Comparison of ENCODE assay signal across 13 cellular contexts in genomic region chrX:77505227-77505626, GRCh38. TPM values are rescaled to one million over a fixed set of nuclear protein-coding genes. Genes with fewer than 3 reads are reported as not detected.
DNase-seq lines count a peak whose midpoint lies in the region; ATAC-seq and TF ChIP-seq lines count a peak whose summit lies in the region.
"Had no signal": no experiment of that assay in that cellular context is flagged by ENCODE, and none has a peak within 500 bp of the region (broad histone marks: within the 10 kb centered on the region; RNA-seq: fewer than 3 reads in every experiment).

No MANE protein-coding gene starts in this region.

- H3K36me3 Mint-ChIP-seq in activated T-helper 1 cell treated with anti-CD3 and anti-CD28 coated beads, Interleukin-12 subunit alpha, Interleukin-12 subunit beta, Interleukin-2, Interleukin-4 antibody, amounts not matched to agents 30 ng/mL and 10 ng/mL and 1 ng/mL, durations not matched to agents 14 hours and 24 hours and 36 hours (ENCODE audit: low read depth) = peaks cover 11% of the 10 kb centered on the region

- H4K20me1 ChIP-seq in DOHH2 (ENCODE audit: control insufficient read depth, insufficient read depth, low read depth, low read length) = no peaks in the 10 kb centered on the region

- peak; percentile 3 for DNase-seq in AG09309 (ENCODE audit: low read depth)
- DNase-seq in SKM-1 treated with dmso at 0.1 percent for 144 hours (lab: John Stamatoyannopoulos, UW; ENCODE audit: unreplicated experiment) = peak; percentile 39
- DNase-seq in fibroblast of villous mesenchyme (ENCODE audit: low read depth) = peak; percentile 64
- no peak for DNase-seq in lower leg skin (ENCODE audit: low spot score in 2 of 2)
- no peak for DNase-seq in activated CD8-positive, alpha-beta memory T cell treated with anti-CD3 and anti-CD28 coated beads for 24 hours
- no peak for DNase-seq in activated T-helper 1 cell treated with anti-CD3 and anti-CD28 coated beads, Interleukin-12 subunit alpha, Interleukin-12 subunit beta, Interleukin-2, Interleukin-4 antibody, amounts not matched to agents 30 ng/mL and 10 ng/mL and 1 ng/mL, durations not matched to agents 14 hours and 24 hours and 36 hours (ENCODE audit: low spot score)
- DNase-seq: activated CD4-positive, alpha-beta T cell treated with anti-CD3 and anti-CD28 coated beads for 48 hours; DMS79 treated with DMSO at 0.1 percent for 48 hours; nucleus accumbens; SHP77 treated with DMSO at 0.1 percent for 48 hours; stimulated activated CD4-positive, alpha-beta T cell treated with anti-CD3 and anti-CD28 coated beads, Interleukin-4, amount 100 ng/mL, for 24 hours had no signal

- no peak overlapping the region for H3K27ac Mint-ChIP-seq in activated T-helper 1 cell treated with anti-CD3 and anti-CD28 coated beads, Interleukin-12 subunit alpha, Interleukin-12 subunit beta, Interleukin-2, Interleukin-4 antibody, amounts not matched to agents 30 ng/mL and 10 ng/mL and 1 ng/mL, durations not matched to agents 14 hours and 24 hours and 36 hours

- WGBS in lower leg skin, 2 donors = 72 to 80% methylated on average over 2 of the region's 2 CpGs

- H3K4me1 ChIP-seq in DOHH2 (ENCODE audit: control insufficient read depth, low read length) = peaks cover 11% of the 10 kb centered on the region

- no peaks in the 10 kb centered on the region for H3K9me3 Mint-ChIP-seq in activated T-helper 1 cell treated with anti-CD3 and anti-CD28 coated beads, Interleukin-12 subunit alpha, Interleukin-12 subunit beta, Interleukin-2, Interleukin-4 antibody, amounts not matched to agents 30 ng/mL and 10 ng/mL and 1 ng/mL, durations not matched to agents 14 hours and 24 hours and 36 hours

- TF ChIP-seq POLR2A in lower leg skin (IDR thresholded peaks at IDR 0.05) = no peak

- no peaks in the 10 kb centered on the region for H3K27me3 ChIP-seq in DOHH2 (ENCODE audit: control insufficient read depth, low read length)

- TF ChIP-seq CTCF in AG09309 (IDR thresholded peaks at IDR 0.05; ENCODE audit: control insufficient read depth, insufficient read depth, low read depth, low read length, missing control alignments) (no peak), DOHH2 (IDR thresholded peaks at IDR 0.05; ENCODE audit: low read depth, low read length, poor library complexity, severe bottlenecking) (no peak), fibroblast of villous mesenchyme (IDR thresholded peaks at IDR 0.05; ENCODE audit: insufficient read depth, low read depth, low read length) (no peak), lower leg skin (IDR thresholded peaks at IDR 0.05) (no peak)

- H3K4me3 Mint-ChIP-seq in activated T-helper 1 cell treated with anti-CD3 and anti-CD28 coated beads, Interleukin-12 subunit alpha, Interleukin-12 subunit beta, Interleukin-2, Interleukin-4 antibody, amounts not matched to agents 30 ng/mL and 10 ng/mL and 1 ng/mL, durations not matched to agents 14 hours and 24 hours and 36 hours = no peak overlapping the region

- H3K9me2 ChIP-seq in DOHH2 (replicated peaks; ENCODE audit: control insufficient read depth, low read length) = no peaks in the 10 kb centered on the region

- H3F3A ChIP-seq in DOHH2 (ENCODE audit: control insufficient read depth, insufficient read depth) = no peaks in the 10 kb centered on the region

- H3K4me3 ChIP-seq in AG09309 (ENCODE audit: control insufficient read depth, low read depth, low read length) (no peak overlapping the region), DOHH2 (ENCODE audit: low read length) (no peak overlapping the region), fibroblast of villous mesenchyme (ENCODE audit: low read depth, low read length) (no peak overlapping the region), lower leg skin (ENCODE audit: low read depth, poor library complexity, severe bottlenecking) (no peak overlapping the region)

- intact Hi-C loops in lower leg skin (cut with DNase I; ENCODE audit: low total_unique reads) = no loop called here
- intact Hi-C loops in activated T-helper 1 cell treated with anti-CD3 and anti-CD28 coated beads, Interleukin-12 subunit alpha, Interleukin-12 subunit beta, Interleukin-2, Interleukin-4 antibody, amounts not matched to agents 30 ng/mL and 10 ng/mL and 1 ng/mL, durations not matched to agents 14 hours and 24 hours and 36 hours (cut with micrococcal nuclease) = no loop called here

- H3K36me3 ChIP-seq in DOHH2 (ENCODE audit: control insufficient read depth, low read length) = peaks cover 15% of the 10 kb centered on the region

- H3K4me2 ChIP-seq in DOHH2 (ENCODE audit: low read length) = peak overlapping the region; percentile 7; the same call in 1 of the 2 replicates

- H3K9me3 ChIP-seq in DOHH2 (ENCODE audit: control insufficient read depth, insufficient read depth, low read length) = no peaks in the 10 kb centered on the region

- no peak for ATAC-seq in HG03095 (IDR thresholded peaks at IDR 0.05; ENCODE audit: unreplicated experiment)

- no peak overlapping the region for H3K27ac ChIP-seq in DOHH2 (ENCODE audit: low read depth, low read length)

- H3K79me2 ChIP-seq in DOHH2 (ENCODE audit: control insufficient read depth, low read length) = no peaks in the 10 kb centered on the region

- H3K4me1 Mint-ChIP-seq in activated T-helper 1 cell treated with anti-CD3 and anti-CD28 coated beads, Interleukin-12 subunit alpha, Interleukin-12 subunit beta, Interleukin-2, Interleukin-4 antibody, amounts not matched to agents 30 ng/mL and 10 ng/mL and 1 ng/mL, durations not matched to agents 14 hours and 24 hours and 36 hours (ENCODE audit: low read depth) = peaks cover 8% of the 10 kb centered on the region

- no peaks in the 10 kb centered on the region for H3K27me3 Mint-ChIP-seq in activated T-helper 1 cell treated with anti-CD3 and anti-CD28 coated beads, Interleukin-12 subunit alpha, Interleukin-12 subunit beta, Interleukin-2, Interleukin-4 antibody, amounts not matched to agents 30 ng/mL and 10 ng/mL and 1 ng/mL, durations not matched to agents 14 hours and 24 hours and 36 hours (ENCODE audit: insufficient read depth)

RNA-seq across cellular contexts. Expression of gene FGF16, which starts 58.0 kb away (rescaled TPM):
- total RNA-seq in fibroblast of villous mesenchyme (not detected in 2 replicates), lower leg skin (under 1 TPM in 1 of 4 donors, not detected in 3; 0.15 TPM)
- not detected in 2 replicates for total RNA-seq in activated T-helper 1 cell treated with anti-CD3 and anti-CD28 coated beads, Interleukin-12 subunit alpha, Interleukin-12 subunit beta, Interleukin-2, Interleukin-4 antibody, amounts not matched to agents 30 ng/mL and 10 ng/mL and 1 ng/mL, durations not matched to agents 14 hours and 24 hours and 36 hours

Comparison
In these comparisons a context has a peak if more than half of its experiments do, and no peak if none do; other contexts are left out.
1. DNase-seq: peak in AG09309 (single experiment), SKM-1 treated with dmso at 0.1 percent for 144 hours (single experiment) and fibroblast of villous mesenchyme (single experiment); none in lower leg skin (0 of 2), activated CD8-positive, alpha-beta memory T cell treated with anti-CD3 and anti-CD28 coated beads for 24 hours (single experiment) and activated T-helper 1 cell treated with anti-CD3 and anti-CD28 coated beads, Interleukin-12 subunit alpha, Interleukin-12 subunit beta, Interleukin-2, Interleukin-4 antibody, amounts not matched to agents 30 ng/mL and 10 ng/mL and 1 ng/mL, durations not matched to agents 14 hours and 24 hours and 36 hours (single experiment).